11 cellular contexts compared by ENCODE assay signal in genomic region chr5:132268698-132269551, GRCh38. TPM values are rescaled to one million over a fixed set of nuclear protein-coding genes. Genes with fewer than 3 reads are reported as not detected.
DNase-seq lines count a peak whose midpoint lies in the region; ATAC-seq and TF ChIP-seq lines count a peak whose summit lies in the region.
"Had no signal": no experiment of that assay in that cellular context is flagged by ENCODE, and none has a peak within 500 bp of the region (broad histone marks: within the 10 kb centered on the region; RNA-seq: fewer than 3 reads in every experiment).

No MANE protein-coding gene starts in this region.

- H3K36me3 ChIP-seq in upper lobe of right lung, result no peaks in the 10 kb centered on the region

- peaks cover 11% of the 10 kb centered on the region for H3K4me1 ChIP-seq in upper lobe of right lung

- peak; percentile 82 for DNase-seq in AG08395 (ENCODE audit: low spot score)
- peak; percentile 67 for DNase-seq in fibroblast of the conjunctiva (ENCODE audit: low read depth)
- no peak for DNase-seq in T-helper 2 cell treated with Interferon-gamma antibody and Interleukin-4, amounts not matched to agents 5 μg/mL and 100 μg/mL, for 36 hours (ENCODE audit: low spot score)
- DNase-seq in natural killer cell, result no peak
- DNase-seq in activated T-helper 2 cell treated with anti-CD3 and anti-CD28 coated beads, Interferon-gamma antibody, Interleukin-2, Interleukin-4, amounts not matched to agents 10 μg/mL and 5 μg/mL and 100 μg/mL, durations not matched to agents 14 hours and 24 hours and 36 hours (ENCODE audit: low spot score), result no peak
- no peak for DNase-seq in upper lobe of right lung
- DNase-seq: DND-41 had no signal

- intact Hi-C loops in natural killer cell (cut with micrococcal nuclease), result no loop called here
- intact Hi-C loops in activated T-helper 2 cell treated with anti-CD3 and anti-CD28 coated beads, Interferon-gamma antibody, Interleukin-2, Interleukin-4, amounts not matched to agents 10 μg/mL and 5 μg/mL and 100 μg/mL, durations not matched to agents 14 hours and 24 hours and 36 hours (cut with micrococcal nuclease), result no loop called here
- intact Hi-C loops in upper lobe of right lung (cut with DNase I), result no loop called here

- H3K4me3 Mint-ChIP-seq in T-helper 2 cell treated with Interferon-gamma antibody and Interleukin-4, amounts not matched to agents 5 μg/mL and 100 μg/mL, for 36 hours, result no peak overlapping the region
- no peak overlapping the region for H3K4me3 Mint-ChIP-seq in natural killer cell
- H3K4me3 Mint-ChIP-seq in activated T-helper 2 cell treated with anti-CD3 and anti-CD28 coated beads, Interferon-gamma antibody, Interleukin-2, Interleukin-4, amounts not matched to agents 10 μg/mL and 5 μg/mL and 100 μg/mL, durations not matched to agents 14 hours and 24 hours and 36 hours (ENCODE audit: low read depth), result no peak overlapping the region
- H3K4me3 Mint-ChIP-seq: central memory CD8-positive, alpha-beta T cell had no signal

- H3K9me3 Mint-ChIP-seq in T-helper 2 cell treated with Interferon-gamma antibody and Interleukin-4, amounts not matched to agents 5 μg/mL and 100 μg/mL, for 36 hours, result no peaks in the 10 kb centered on the region
- no peaks in the 10 kb centered on the region for H3K9me3 Mint-ChIP-seq in natural killer cell
- no peaks in the 10 kb centered on the region for H3K9me3 Mint-ChIP-seq in activated T-helper 2 cell treated with anti-CD3 and anti-CD28 coated beads, Interferon-gamma antibody, Interleukin-2, Interleukin-4, amounts not matched to agents 10 μg/mL and 5 μg/mL and 100 μg/mL, durations not matched to agents 14 hours and 24 hours and 36 hours
- H3K9me3 Mint-ChIP-seq: central memory CD8-positive, alpha-beta T cell had no signal

- no peak overlapping the region for H3K27ac Mint-ChIP-seq in T-helper 2 cell treated with Interferon-gamma antibody and Interleukin-4, amounts not matched to agents 5 μg/mL and 100 μg/mL, for 36 hours
- no peak overlapping the region for H3K27ac Mint-ChIP-seq in natural killer cell
- no peak overlapping the region for H3K27ac Mint-ChIP-seq in activated T-helper 2 cell treated with anti-CD3 and anti-CD28 coated beads, Interferon-gamma antibody, Interleukin-2, Interleukin-4, amounts not matched to agents 10 μg/mL and 5 μg/mL and 100 μg/mL, durations not matched to agents 14 hours and 24 hours and 36 hours

- H3K27me3 Mint-ChIP-seq in T-helper 2 cell treated with Interferon-gamma antibody and Interleukin-4, amounts not matched to agents 5 μg/mL and 100 μg/mL, for 36 hours (ENCODE audit: low read depth), result peaks cover 5% of the 10 kb centered on the region
- H3K27me3 Mint-ChIP-seq in natural killer cell (ENCODE audit: low read depth in 2 of 2), result peaks cover 11 to 12% of the 10 kb centered on the region in 2 donors
- H3K27me3 Mint-ChIP-seq in activated T-helper 2 cell treated with anti-CD3 and anti-CD28 coated beads, Interferon-gamma antibody, Interleukin-2, Interleukin-4, amounts not matched to agents 10 μg/mL and 5 μg/mL and 100 μg/mL, durations not matched to agents 14 hours and 24 hours and 36 hours (ENCODE audit: low read depth), result peaks cover 5% of the 10 kb centered on the region

- no peaks in the 10 kb centered on the region for H3K9me3 ChIP-seq in upper lobe of right lung

- no peak for TF ChIP-seq CTCF in natural killer cell (IDR thresholded peaks at IDR 0.05)
- TF ChIP-seq CTCF in upper lobe of right lung (IDR thresholded peaks at IDR 0.05), result no peak

- peaks cover 6% of the 10 kb centered on the region for H3K4me1 Mint-ChIP-seq in T-helper 2 cell treated with Interferon-gamma antibody and Interleukin-4, amounts not matched to agents 5 μg/mL and 100 μg/mL, for 36 hours (ENCODE audit: low read depth)
- H3K4me1 Mint-ChIP-seq in natural killer cell, result peaks cover 0 to 18% of the 10 kb centered on the region in 2 donors
- H3K4me1 Mint-ChIP-seq in activated T-helper 2 cell treated with anti-CD3 and anti-CD28 coated beads, Interferon-gamma antibody, Interleukin-2, Interleukin-4, amounts not matched to agents 10 μg/mL and 5 μg/mL and 100 μg/mL, durations not matched to agents 14 hours and 24 hours and 36 hours (ENCODE audit: low read depth), result peaks cover 17% of the 10 kb centered on the region

- H3K4me3 ChIP-seq in upper lobe of right lung, result no peak overlapping the region

- H3K36me3 Mint-ChIP-seq in T-helper 2 cell treated with Interferon-gamma antibody and Interleukin-4, amounts not matched to agents 5 μg/mL and 100 μg/mL, for 36 hours (ENCODE audit: low read depth), result no peaks in the 10 kb centered on the region
- H3K36me3 Mint-ChIP-seq in natural killer cell, result no peaks in the 10 kb centered on the region
- H3K36me3 Mint-ChIP-seq in activated T-helper 2 cell treated with anti-CD3 and anti-CD28 coated beads, Interferon-gamma antibody, Interleukin-2, Interleukin-4, amounts not matched to agents 10 μg/mL and 5 μg/mL and 100 μg/mL, durations not matched to agents 14 hours and 24 hours and 36 hours (ENCODE audit: low read depth), result no peaks in the 10 kb centered on the region

- no peak overlapping the region for H3K27ac ChIP-seq in upper lobe of right lung

- H3K27me3 ChIP-seq in upper lobe of right lung, result no peaks in the 10 kb centered on the region

- ATAC-seq in GM19452 (IDR thresholded peaks at IDR 0.05; ENCODE audit: unreplicated experiment) (peak; percentile 63), HG03280 (IDR thresholded peaks at IDR 0.05; ENCODE audit: unreplicated experiment) (peak; percentile 59), natural killer cell (no peak), upper lobe of right lung (no peak)
- ATAC-seq: right cardiac atrium had no signal

RNA-seq across cellular contexts. Expression of gene PDLIM4, which starts 11.4 kb away (rescaled TPM):
- total RNA-seq in natural killer cell (not detected), upper lobe of right lung (7.4 TPM)
- total RNA-seq in activated T-helper 2 cell treated with anti-CD3 and anti-CD28 coated beads, Interferon-gamma antibody, Interleukin-2, Interleukin-4, amounts not matched to agents 10 μg/mL and 5 μg/mL and 100 μg/mL, durations not matched to agents 14 hours and 24 hours and 36 hours, result 1.2 and 2.0 TPM in 2 replicates

RNA-seq across cellular contexts. Expression of gene SLC22A4, which starts 25.3 kb away (rescaled TPM):
- total RNA-seq in natural killer cell, result 1 to 10 TPM in 1 of 3 donors, under 1 TPM in 2; 0.14 to 2.3 (median 0.27) TPM
- 1.7 and 2.3 TPM in 2 replicates for total RNA-seq in activated T-helper 2 cell treated with anti-CD3 and anti-CD28 coated beads, Interferon-gamma antibody, Interleukin-2, Interleukin-4, amounts not matched to agents 10 μg/mL and 5 μg/mL and 100 μg/mL, durations not matched to agents 14 hours and 24 hours and 36 hours
- 1.8 TPM for total RNA-seq in upper lobe of right lung

RNA-seq across cellular contexts. Expression of gene P4HA2, which starts 41.3 kb away (rescaled TPM):
- under 1 TPM in 1 of 3 donors, not detected in 2; 0.20 TPM for total RNA-seq in natural killer cell
- total RNA-seq in activated T-helper 2 cell treated with anti-CD3 and anti-CD28 coated beads, Interferon-gamma antibody, Interleukin-2, Interleukin-4, amounts not matched to agents 10 μg/mL and 5 μg/mL and 100 μg/mL, durations not matched to agents 14 hours and 24 hours and 36 hours, result 44.9 and 47.0 TPM in 2 replicates
- total RNA-seq in upper lobe of right lung, result 79.0 TPM

Comparison
In these comparisons a context has a peak if more than half of its experiments do, and no peak if none do; other contexts are left out.
1. DNase-seq: peak in AG08395 (single experiment) and fibroblast of the conjunctiva (single experiment); none in T-helper 2 cell treated with Interferon-gamma antibody and Interleukin-4, amounts not matched to agents 5 μg/mL and 100 μg/mL, for 36 hours (single experiment), natural killer cell (single experiment), activated T-helper 2 cell treated with anti-CD3 and anti-CD28 coated beads, Interferon-gamma antibody, Interleukin-2, Interleukin-4, amounts not matched to agents 10 μg/mL and 5 μg/mL and 100 μg/mL, durations not matched to agents 14 hours and 24 hours and 36 hours (single experiment) and upper lobe of right lung (single experiment).
2. ATAC-seq: peak in GM19452 (single experiment) and HG03280 (single experiment); none in natural killer cell (0 of 3) and upper lobe of right lung (single experiment).
3. RNA of gene P4HA2, which starts 41.3 kb away (total RNA-seq): 79.0 TPM in upper lobe of right lung (single experiment) and 44.9 to 47.0 TPM in activated T-helper 2 cell treated with anti-CD3 and anti-CD28 coated beads, Interferon-gamma antibody, Interleukin-2, Interleukin-4, amounts not matched to agents 10 μg/mL and 5 μg/mL and 100 μg/mL, durations not matched to agents 14 hours and 24 hours and 36 hours; 0.20 TPM in natural killer cell; every median in the first group is over 10 times any median in the second.